ENCODE assay signal across 1 cellular context in genomic region chr12:3515506-3515905, GRCh38.
A peak's percentile ranks its signal among the peaks of the same experiment; 100 is the strongest.
TF ChIP-seq lines count a peak whose summit lies in the region.

No MANE protein-coding gene starts in this region.

TF ChIP-seq in HepG2, 621 proteins besides CTCF, POLR2A, EP300 and RAD21:
- TF ChIP-seq MNT (IDR thresholded peaks at IDR 0.05) (peak; percentile 58; the same call in 1 of the 2 replicates), ZBTB10 (CRISPR knock-in tag; IDR thresholded peaks at IDR 0.05; ENCODE audit: borderline replicate concordance) (no peak), ZNF468 (CRISPR knock-in tag; IDR thresholded peaks at IDR 0.05) (no peak)
